Comparison of ENCODE assay signal across 20 cellular contexts in the genomic region with DNA sequence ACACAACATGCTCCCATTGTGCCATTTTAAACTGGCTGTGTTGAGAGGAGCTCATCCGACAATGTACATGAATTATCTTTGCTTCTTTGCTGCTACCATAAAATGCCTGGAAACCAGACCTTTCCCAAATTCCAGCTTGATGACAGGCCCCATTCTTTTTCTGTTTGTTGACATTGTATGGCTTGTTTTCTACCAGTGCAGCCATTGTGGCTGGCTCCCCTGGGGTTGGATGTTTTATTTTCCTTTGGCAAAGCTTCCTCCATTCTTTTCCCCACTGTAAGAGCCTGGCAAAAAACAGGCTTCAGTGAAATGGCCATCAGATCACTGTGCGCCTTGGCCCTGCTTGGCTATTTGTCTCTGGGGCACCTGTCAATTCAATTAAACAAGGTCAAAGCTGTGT.
A peak's percentile ranks its signal among the peaks of the same experiment; 100 is the strongest.
DNase-seq lines count a peak whose midpoint lies in the region; ATAC-seq and TF ChIP-seq lines count a peak whose summit lies in the region.
"Had no signal": no experiment of that assay in that cellular context is flagged by ENCODE, and none has a peak within 500 bp of the region (broad histone marks: within the 10 kb centered on the region; RNA-seq: fewer than 3 reads in every experiment).

No MANE protein-coding gene starts in this region.

- no peaks in the 10 kb centered on the region for H3K27me3 ChIP-seq in prostate gland (replicated peaks; ENCODE audit: insufficient read depth)

- no peaks in the 10 kb centered on the region for H3K4me1 ChIP-seq in prostate gland (replicated peaks)
- H3K4me1 ChIP-seq: Caco-2 had no signal

- intact Hi-C loops in lower leg skin (cut with DNase I; ENCODE audit: low total_unique reads) = no loop called here
- intact Hi-C loops in prostate gland (cut with DNase I) = no loop called here

- no peaks in the 10 kb centered on the region for H3K9me3 ChIP-seq in prostate gland
- H3K9me3 ChIP-seq: Caco-2, SK-N-SH had no signal

- TF ChIP-seq POLR2A in lower leg skin (IDR thresholded peaks at IDR 0.05) (no peak), prostate gland (IDR thresholded peaks at IDR 0.05) (no peak)

- H3K27ac ChIP-seq in prostate gland = no peak overlapping the region

- no peak for TF ChIP-seq CTCF in GM12865 (IDR thresholded peaks at IDR 0.05; ENCODE audit: insufficient read depth, low read depth, low read length, missing control alignments)
- no peak for TF ChIP-seq CTCF in lower leg skin (IDR thresholded peaks at IDR 0.05)
- TF ChIP-seq CTCF in prostate gland (IDR thresholded peaks at IDR 0.05) = no peak

- peak overlapping the region; percentile 50 for H3K4me3 ChIP-seq in GM12865 (ENCODE audit: low read depth, low read length)
- H3K4me3 ChIP-seq in lower leg skin (ENCODE audit: low read depth, poor library complexity, severe bottlenecking) = no peak overlapping the region
- no peak overlapping the region for H3K4me3 ChIP-seq in prostate gland
- H3K4me3 ChIP-seq: GM12878 had no signal

- no peak for ATAC-seq in GM21515 (IDR thresholded peaks at IDR 0.05; ENCODE audit: unreplicated experiment)
- ATAC-seq: GM12878, Panc1, Right ventricle myocardium inferior, T-cell had no signal

- DNase-seq in GM12865 (ENCODE audit: low read depth) = no peak
- peak; percentile 70 for DNase-seq in NCI-H345 (lab: John Stamatoyannopoulos, UW)
- DNase-seq in astrocyte of the hippocampus (ENCODE audit: low read depth, low spot score) = peak; percentile 70
- no peak for DNase-seq in SIG-M5 treated with dmso at 0.1 percent for 504 hours (lab: John Stamatoyannopoulos, UW; ENCODE audit: unreplicated experiment)
- DNase-seq in lower leg skin (ENCODE audit: low spot score in 2 of 2) = no peak
- no peak for DNase-seq in prostate gland (ENCODE audit: low spot score)
- DNase-seq: Caco-2; CD4-positive, CD25-positive, alpha-beta regulatory T cell; DMS53; GOT3; NCI-H1436; NCI-H2029; NCI-H446; NCI-H774; SK-N-SH; T-cell had no signal

- 77 to 90% methylated on average over 2 of the region's 2 CpGs for WGBS in lower leg skin, 2 donors
- 75% methylated on average over 2 of the region's 2 CpGs for WGBS in prostate gland

- no peaks in the 10 kb centered on the region for H3K36me3 ChIP-seq in prostate gland

Comparison
In these comparisons a context has a peak if more than half of its experiments do, and no peak if none do; other contexts are left out.
1. DNase-seq: peak in NCI-H345 (single experiment) and astrocyte of the hippocampus (single experiment); none in GM12865 (single experiment), SIG-M5 treated with dmso at 0.1 percent for 504 hours (single experiment), lower leg skin (0 of 2) and prostate gland (single experiment).